ENCODE assay signal across 28 cellular contexts in the genomic region with DNA sequence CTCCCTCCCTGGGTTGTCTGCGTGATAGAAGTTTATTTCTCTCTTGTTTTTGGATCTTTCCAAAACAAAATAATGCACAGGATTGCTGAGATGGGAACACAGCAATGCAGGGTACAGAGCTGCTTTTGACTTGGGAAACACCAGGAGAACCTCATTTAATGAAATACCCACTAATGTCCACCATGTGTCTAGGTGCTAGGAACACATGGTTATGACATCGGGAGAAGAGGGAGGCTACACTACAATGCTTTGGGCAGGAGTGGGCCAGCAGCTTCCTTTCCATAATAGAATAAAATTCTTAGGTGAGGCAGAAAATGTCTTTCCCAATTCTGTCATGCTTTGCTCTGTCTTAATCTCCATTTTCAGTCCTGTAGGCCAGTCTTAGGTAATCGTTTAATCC. TPM values are rescaled to one million over a fixed set of nuclear protein-coding genes. Genes with fewer than 3 reads are reported as not detected.
"Had no signal": no experiment of that assay in that cellular context is flagged by ENCODE, and none has a peak within 500 bp of the region (broad histone marks: within the 10 kb centered on the region; RNA-seq: fewer than 3 reads in every experiment).

No MANE protein-coding gene starts in this region.

- H3K27ac Mint-ChIP-seq: memory B cell; stimulated activated effector memory CD8-positive, alpha-beta T cell treated with anti-CD3 and anti-CD28 coated beads, Interleukin-12 subunit alpha, Interleukin-12 subunit beta, amount 100 ng/mL, for 72 hours had no signal

- H3K9me3 Mint-ChIP-seq: memory B cell; natural killer cell; stimulated activated effector memory CD8-positive, alpha-beta T cell treated with anti-CD3 and anti-CD28 coated beads, Interleukin-12 subunit alpha, Interleukin-12 subunit beta, amount 100 ng/mL, for 72 hours had no signal

- ATAC-seq: foreskin keratinocyte; gastroesophageal sphincter; heart left ventricle; natural killer cell; stimulated activated effector memory CD8-positive, alpha-beta T cell treated with anti-CD3 and anti-CD28 coated beads, Interleukin-12 subunit alpha, Interleukin-12 subunit beta, amount 100 ng/mL, for 72 hours had no signal

- H3K4me1 ChIP-seq: foreskin keratinocyte, gastroesophageal sphincter, prostate gland, sigmoid colon had no signal

- H3K36me3 ChIP-seq: esophagus muscularis mucosa, gastroesophageal sphincter, prostate gland, sigmoid colon, stomach, thyroid gland had no signal

- DNase-seq: dorsolateral prefrontal cortex; effector CD8-positive, alpha-beta T cell; foreskin keratinocyte; heart left ventricle; kidney; natural killer cell; nucleus accumbens; sigmoid colon; stimulated activated CD4-positive, alpha-beta T cell treated with anti-CD3 and anti-CD28 coated beads, Interleukin-2, amount 100 ng/mL, for 24 hours; stimulated activated CD4-positive, alpha-beta T cell treated with anti-CD3 and anti-CD28 coated beads, Interleukin-4, amount 100 ng/mL, for 24 hours; stimulated activated naive CD4-positive, alpha-beta T cell treated with Interleukin-2 at 50 U/mL for 16 hours; stomach; thyroid gland had no signal

- FAIRE-seq: colon, endothelial cell of umbilical vein, kidney had no signal

- H3K4me1 Mint-ChIP-seq: stimulated activated effector memory CD8-positive, alpha-beta T cell treated with anti-CD3 and anti-CD28 coated beads, Interleukin-12 subunit alpha, Interleukin-12 subunit beta, amount 100 ng/mL, for 72 hours had no signal

- H3K9me3 ChIP-seq: esophagus muscularis mucosa, gastroesophageal sphincter, heart left ventricle, prostate gland, right atrium auricular region, sigmoid colon, stomach, thyroid gland had no signal

- H3K36me3 Mint-ChIP-seq: memory B cell; natural killer cell; stimulated activated effector memory CD8-positive, alpha-beta T cell treated with anti-CD3 and anti-CD28 coated beads, Interleukin-12 subunit alpha, Interleukin-12 subunit beta, amount 100 ng/mL, for 72 hours had no signal

- H3K4me3 Mint-ChIP-seq: memory B cell; natural killer cell; stimulated activated effector memory CD8-positive, alpha-beta T cell treated with anti-CD3 and anti-CD28 coated beads, Interleukin-12 subunit alpha, Interleukin-12 subunit beta, amount 100 ng/mL, for 72 hours had no signal

- H3K79me2 ChIP-seq: hepatocyte had no signal

- H3K27me3 ChIP-seq: dorsolateral prefrontal cortex, gastroesophageal sphincter, heart left ventricle, hepatocyte, right atrium auricular region, sigmoid colon, thyroid gland had no signal

- H3K27ac ChIP-seq: esophagus muscularis mucosa, foreskin keratinocyte, gastroesophageal sphincter, heart left ventricle, prostate gland, sigmoid colon, stomach, thyroid gland had no signal

- H2AFZ ChIP-seq: hepatocyte had no signal

- H3K4me3 ChIP-seq: dorsolateral prefrontal cortex, esophagus muscularis mucosa, gastroesophageal sphincter, heart left ventricle, hepatocyte, lung, prostate gland, right atrium auricular region, sigmoid colon, stomach, thyroid gland had no signal

RNA-seq across cellular contexts. Expression of a gene that starts 29.2 kb away (rescaled TPM):
- total RNA-seq: left lobe of liver, mononuclear cell, natural killer cell, osteocyte, subcutaneous adipose tissue, thyroid gland had no signal
- polyA plus RNA-seq: liver had no signal
